1 cellular context compared by ENCODE assay signal in genomic region chr3:78459751-78460150, GRCh38.
TF ChIP-seq lines count a peak whose summit lies in the region.

No MANE protein-coding gene starts in this region.

TF ChIP-seq in H1, 55 proteins besides CTCF, POLR2A, EP300 and RAD21:
- TF ChIP-seq, protein P1, sequence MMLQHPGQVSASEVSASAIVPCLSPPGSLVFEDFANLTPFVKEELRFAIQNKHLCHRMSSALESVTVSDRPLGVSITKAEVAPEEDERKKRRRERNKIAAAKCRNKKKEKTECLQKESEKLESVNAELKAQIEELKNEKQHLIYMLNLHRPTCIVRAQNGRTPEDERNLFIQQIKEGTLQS (IDR thresholded peaks at IDR 0.05; ENCODE audit: insufficient read depth, low read depth, low read length), result no peak
TF ChIP-seq in H1: peak in this region for 0.
